Comparison of ENCODE assay signal across 2 cellular contexts in genomic region chr10:119282446-119282845, GRCh38.
TF ChIP-seq lines count a peak whose summit lies in the region.

No MANE protein-coding gene starts in this region.

TF ChIP-seq in SK-N-SH treated with all-trans-retinoic acid at 6 μM for 48 hours, 23 proteins besides CTCF, POLR2A, EP300 and RAD21 (continued from another document):
- TF ChIP-seq, protein P1, sequence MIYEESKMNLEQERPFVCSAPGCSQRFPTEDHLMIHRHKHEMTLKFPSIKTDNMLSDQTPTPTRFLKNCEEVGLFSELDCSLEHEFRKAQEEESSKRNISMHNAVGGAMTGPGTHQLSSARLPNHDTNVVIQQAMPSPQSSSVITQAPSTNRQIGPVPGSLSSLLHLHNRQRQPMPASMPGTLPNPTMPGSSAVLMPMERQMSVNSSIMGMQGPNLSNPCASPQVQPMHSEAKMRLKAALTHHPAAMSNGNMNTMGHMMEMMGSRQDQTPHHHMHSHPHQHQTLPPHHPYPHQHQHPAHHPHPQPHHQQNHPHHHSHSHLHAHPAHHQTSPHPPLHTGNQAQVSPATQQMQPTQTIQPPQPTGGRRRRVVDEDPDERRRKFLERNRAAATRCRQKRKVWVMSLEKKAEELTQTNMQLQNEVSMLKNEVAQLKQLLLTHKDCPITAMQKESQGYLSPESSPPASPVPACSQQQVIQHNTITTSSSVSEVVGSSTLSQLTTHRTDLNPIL (CRISPR knock-in tag; IDR thresholded peaks at IDR 0.05; ENCODE audit: low read depth) = no peak
- TF ChIP-seq TSHZ2 (CRISPR knock-in tag; IDR thresholded peaks at IDR 0.05) (no peak), ZNF70 (CRISPR knock-in tag; IDR thresholded peaks at IDR 0.05) (no peak), RARB (CRISPR knock-in tag; IDR thresholded peaks at IDR 0.05) (no peak), ZFP3 (CRISPR knock-in tag; IDR thresholded peaks at IDR 0.05) (no peak), ZNF8 (CRISPR knock-in tag; IDR thresholded peaks at IDR 0.05) (no peak), CSDC2 (CRISPR knock-in tag; IDR thresholded peaks at IDR 0.05) (no peak), POU6F1 (CRISPR knock-in tag; IDR thresholded peaks at IDR 0.05; ENCODE audit: borderline replicate concordance, low read depth) (no peak), CSRNP3 (CRISPR knock-in tag; IDR thresholded peaks at IDR 0.05) (no peak), ARNTL (CRISPR knock-in tag; IDR thresholded peaks at IDR 0.05; ENCODE audit: borderline replicate concordance, low read depth) (no peak), ISL1 (CRISPR knock-in tag; IDR thresholded peaks at IDR 0.05) (no peak), PPARA (CRISPR knock-in tag; IDR thresholded peaks at IDR 0.05; ENCODE audit: borderline replicate concordance) (no peak), BACH2 (CRISPR knock-in tag; IDR thresholded peaks at IDR 0.05; ENCODE audit: borderline replicate concordance) (no peak)
- TF ChIP-seq, protein P2, sequence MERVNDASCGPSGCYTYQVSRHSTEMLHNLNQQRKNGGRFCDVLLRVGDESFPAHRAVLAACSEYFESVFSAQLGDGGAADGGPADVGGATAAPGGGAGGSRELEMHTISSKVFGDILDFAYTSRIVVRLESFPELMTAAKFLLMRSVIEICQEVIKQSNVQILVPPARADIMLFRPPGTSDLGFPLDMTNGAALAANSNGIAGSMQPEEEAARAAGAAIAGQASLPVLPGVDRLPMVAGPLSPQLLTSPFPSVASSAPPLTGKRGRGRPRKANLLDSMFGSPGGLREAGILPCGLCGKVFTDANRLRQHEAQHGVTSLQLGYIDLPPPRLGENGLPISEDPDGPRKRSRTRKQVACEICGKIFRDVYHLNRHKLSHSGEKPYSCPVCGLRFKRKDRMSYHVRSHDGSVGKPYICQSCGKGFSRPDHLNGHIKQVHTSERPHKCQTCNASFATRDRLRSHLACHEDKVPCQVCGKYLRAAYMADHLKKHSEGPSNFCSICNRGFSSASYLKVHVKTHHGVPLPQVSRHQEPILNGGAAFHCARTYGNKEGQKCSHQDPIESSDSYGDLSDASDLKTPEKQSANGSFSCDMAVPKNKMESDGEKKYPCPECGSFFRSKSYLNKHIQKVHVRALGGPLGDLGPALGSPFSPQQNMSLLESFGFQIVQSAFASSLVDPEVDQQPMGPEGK (CRISPR knock-in tag; IDR thresholded peaks at IDR 0.05; ENCODE audit: borderline replicate concordance) = no peak

TF ChIP-seq in SK-N-SH, 30 proteins besides CTCF, POLR2A, EP300 and RAD21 (continued from another document):
- no peak for TF ChIP-seq ZBTB33 (IDR thresholded peaks at IDR 0.05; ENCODE audit: borderline replicate concordance, low read depth)
- TF ChIP-seq TCF12 (IDR thresholded peaks at IDR 0.05) = no peak
- TF ChIP-seq USF1 (IDR thresholded peaks at IDR 0.05; ENCODE audit: borderline replicate concordance, low read depth) = no peak
TF ChIP-seq in SK-N-SH: peak in this region for 0.
